ENCODE assay signal across 8 cellular contexts in the genomic region with DNA sequence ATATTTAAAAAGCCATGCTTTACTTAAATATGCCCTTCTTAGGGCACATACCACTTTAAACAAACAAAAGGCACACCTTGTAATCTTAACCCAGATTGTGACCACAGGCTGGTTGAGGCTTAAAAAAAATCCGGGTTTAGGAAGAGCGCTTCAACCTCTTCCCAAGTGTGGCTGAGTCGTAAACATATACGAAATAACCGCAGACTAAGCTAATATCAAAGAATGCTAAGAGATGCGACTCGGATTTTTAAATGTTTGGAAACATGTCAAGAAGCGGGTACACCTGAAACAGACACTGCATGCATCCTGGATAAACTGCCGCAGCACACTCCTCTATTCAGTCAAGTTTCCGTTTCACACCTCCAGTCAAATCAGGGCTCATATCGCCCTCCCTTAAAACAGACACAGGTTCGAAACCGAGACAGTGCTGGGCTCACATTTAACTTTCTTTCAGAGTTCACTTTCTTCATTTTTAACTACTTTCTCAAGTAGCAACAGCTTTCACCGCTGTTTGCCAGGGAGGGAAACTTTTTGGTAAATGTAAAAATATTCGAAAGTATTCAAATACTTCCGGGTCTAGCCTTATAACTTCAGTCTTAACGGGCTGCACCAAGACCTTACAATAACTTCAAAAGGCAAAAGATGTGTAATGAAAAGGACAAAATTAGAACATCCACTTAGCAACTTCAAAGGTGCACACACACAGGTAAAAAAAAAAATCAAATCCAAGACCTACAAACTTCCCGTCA. TPM values are rescaled to one million over a fixed set of nuclear protein-coding genes. Genes with fewer than 3 reads are reported as not detected.
DNase-seq lines count a peak whose midpoint lies in the region; ATAC-seq and TF ChIP-seq lines count a peak whose summit lies in the region.

No MANE protein-coding gene starts in this region.

- H4K20me1 ChIP-seq in DOHH2 (ENCODE audit: control insufficient read depth, insufficient read depth, low read depth, low read length) (peaks cover 45% of the 10 kb centered on the region), neural cell (ENCODE audit: insufficient read depth) (no peaks in the 10 kb centered on the region)

- no peaks in the 10 kb centered on the region for H3K27me3 Mint-ChIP-seq in T-helper 17 cell
- no peaks in the 10 kb centered on the region for H3K27me3 Mint-ChIP-seq in effector memory CD8-positive, alpha-beta T cell

- ATAC-seq in GM19452 (IDR thresholded peaks at IDR 0.05; ENCODE audit: unreplicated experiment) = peak; percentile 50
- peak; percentile 45 for ATAC-seq in HG03469 (IDR thresholded peaks at IDR 0.05; ENCODE audit: unreplicated experiment)
- ATAC-seq in T-helper 17 cell = peak; percentile 48
- ATAC-seq in effector memory CD8-positive, alpha-beta T cell (replicated peaks) = peak; percentile 50

- H3K79me2 ChIP-seq in DOHH2 (ENCODE audit: control insufficient read depth, low read length) (peaks cover 76% of the 10 kb centered on the region), neural cell (replicated peaks; ENCODE audit: insufficient read depth, low read length) (peaks cover 59% of the 10 kb centered on the region)

- H3K9me3 ChIP-seq in DOHH2 (ENCODE audit: control insufficient read depth, insufficient read depth, low read length) = peaks cover 20% of the 10 kb centered on the region
- no peaks in the 10 kb centered on the region for H3K9me3 ChIP-seq in T-helper 17 cell (ENCODE audit: control insufficient read depth, low read length, poor library complexity, severe bottlenecking)
- H3K9me3 ChIP-seq in neural cell (ENCODE audit: low read length) = no peaks in the 10 kb centered on the region

- no peak overlapping the region for H2AFZ ChIP-seq in neural cell (ENCODE audit: low read depth, low read length)

- TF ChIP-seq CTCF in DOHH2 (IDR thresholded peaks at IDR 0.05; ENCODE audit: low read depth, low read length, poor library complexity, severe bottlenecking) = no peak
- no peak for TF ChIP-seq CTCF in neural cell (IDR thresholded peaks at IDR 0.05; ENCODE audit: poor library complexity, severe bottlenecking)

- no peaks in the 10 kb centered on the region for H3K9me2 ChIP-seq in DOHH2 (replicated peaks; ENCODE audit: control insufficient read depth, low read length)
- H3K9me2 ChIP-seq in neural cell (ENCODE audit: insufficient read depth, low read length) = no peaks in the 10 kb centered on the region

- H3K27me3 ChIP-seq in DOHH2 (ENCODE audit: control insufficient read depth, low read length) = no peaks in the 10 kb centered on the region
- H3K27me3 ChIP-seq in neural cell (ENCODE audit: insufficient read depth, low read depth, low read length) = no peaks in the 10 kb centered on the region

- H3K9me3 Mint-ChIP-seq in effector memory CD8-positive, alpha-beta T cell = no peaks in the 10 kb centered on the region

- H3K36me3 ChIP-seq in DOHH2 (ENCODE audit: control insufficient read depth, low read length) = peaks cover 63% of the 10 kb centered on the region
- H3K36me3 ChIP-seq in neural cell (ENCODE audit: insufficient read depth, low read length) = no peaks in the 10 kb centered on the region

- H3K4me3 ChIP-seq in DOHH2 (ENCODE audit: low read length) (peak overlapping the region; percentile 74), neural cell (ENCODE audit: low read length) (peak overlapping the region; percentile 97)

- H3K27ac Mint-ChIP-seq in T-helper 17 cell = peak overlapping the region; percentile 97
- peak overlapping the region; percentile 86 to 98 for H3K27ac Mint-ChIP-seq in effector memory CD8-positive, alpha-beta T cell

- no peak for TF ChIP-seq EP300 in neural cell (conservative IDR thresholded peaks at IDR 0.05; ENCODE audit: poor library complexity, severe bottlenecking)

- DNase-seq in T-helper 17 cell = peak in 1 of 3 donors; percentile 15
- peak; percentile 14 to 39 (median 17) for DNase-seq in effector memory CD8-positive, alpha-beta T cell
- no peak for DNase-seq in amygdala (lab: John Stamatoyannopoulos, UW)
- no peak for DNase-seq in NCI-H1930 (lab: John Stamatoyannopoulos, UW)

- H3K4me2 ChIP-seq in DOHH2 (ENCODE audit: low read length) (peak overlapping the region; percentile 79), neural cell (ENCODE audit: low read length) (peak overlapping the region; percentile 99)

- TF ChIP-seq RAD21 in neural cell (conservative IDR thresholded peaks at IDR 0.05) = no peak

- peaks cover 2% of the 10 kb centered on the region for H3K36me3 Mint-ChIP-seq in T-helper 17 cell (ENCODE audit: low read depth)
- peaks cover 44% of the 10 kb centered on the region for H3K36me3 Mint-ChIP-seq in effector memory CD8-positive, alpha-beta T cell (ENCODE audit: insufficient read depth)

- H3K27ac ChIP-seq in DOHH2 (ENCODE audit: low read depth, low read length) (peak overlapping the region; percentile 91), neural cell (ENCODE audit: low read length) (no peak overlapping the region)

- peaks cover 47% of the 10 kb centered on the region for H3K4me1 ChIP-seq in DOHH2 (ENCODE audit: control insufficient read depth, low read length)

- H3K4me1 Mint-ChIP-seq in T-helper 17 cell = peaks cover 42% of the 10 kb centered on the region
- H3K4me1 Mint-ChIP-seq in effector memory CD8-positive, alpha-beta T cell (ENCODE audit: low read depth in 2 of 2) = peaks cover 40 to 44% of the 10 kb centered on the region in 2 donors

- H3F3A ChIP-seq in DOHH2 (ENCODE audit: control insufficient read depth, insufficient read depth) (peaks cover 11% of the 10 kb centered on the region; the same call in 1 of the 2 replicates), neural cell (ENCODE audit: insufficient read depth, low read length, poor library complexity, severe bottlenecking) (peaks cover 6% of the 10 kb centered on the region)

- peak overlapping the region; percentile 73 for H3K9ac ChIP-seq in neural cell (ENCODE audit: low read length)

- H3K4me3 Mint-ChIP-seq in T-helper 17 cell = peak overlapping the region; percentile 97
- H3K4me3 Mint-ChIP-seq in effector memory CD8-positive, alpha-beta T cell = peak overlapping the region; percentile 91 to 96

TF ChIP-seq in neural cell, 6 proteins besides CTCF, POLR2A, EP300 and RAD21:
- TF ChIP-seq POLR2AphosphoS5 (IDR thresholded peaks at IDR 0.05) (no peak), MXI1 (conservative IDR thresholded peaks at IDR 0.05; ENCODE audit: poor library complexity, severe bottlenecking) (no peak), EZH2 (IDR thresholded peaks at IDR 0.05; ENCODE audit: borderline replicate concordance, insufficient read depth, low read length, poor library complexity, severe bottlenecking) (no peak), TAF1 (IDR thresholded peaks at IDR 0.05; ENCODE audit: low read depth) (no peak), SMC3 (conservative IDR thresholded peaks at IDR 0.05; ENCODE audit: poor library complexity) (no peak)

RNA-seq across cellular contexts. Expression of gene DEK, which starts 1.3 kb away (rescaled TPM):
- total RNA-seq in T-helper 17 cell = 10 to 100 TPM; 70.5 to 73.1 TPM
- polyA plus RNA-seq in neural cell = 84.7 and 94.3 TPM in 2 replicates
- 95.9 and 102 TPM in 2 replicates for polyA minus RNA-seq in neural cell

Comparison
In these comparisons a context has a peak if more than half of its experiments do, and no peak if none do; other contexts are left out.
1. DNase-seq: peak in effector memory CD8-positive, alpha-beta T cell (3 of 3); none in amygdala (0 of 56) and NCI-H1930 (0 of 2).
2. Peak in every context shown above with its lines, with median percentiles within 50 percentile points of each other: ATAC-seq.